ENCODE assay signal across 8 cellular contexts in the genomic region with DNA sequence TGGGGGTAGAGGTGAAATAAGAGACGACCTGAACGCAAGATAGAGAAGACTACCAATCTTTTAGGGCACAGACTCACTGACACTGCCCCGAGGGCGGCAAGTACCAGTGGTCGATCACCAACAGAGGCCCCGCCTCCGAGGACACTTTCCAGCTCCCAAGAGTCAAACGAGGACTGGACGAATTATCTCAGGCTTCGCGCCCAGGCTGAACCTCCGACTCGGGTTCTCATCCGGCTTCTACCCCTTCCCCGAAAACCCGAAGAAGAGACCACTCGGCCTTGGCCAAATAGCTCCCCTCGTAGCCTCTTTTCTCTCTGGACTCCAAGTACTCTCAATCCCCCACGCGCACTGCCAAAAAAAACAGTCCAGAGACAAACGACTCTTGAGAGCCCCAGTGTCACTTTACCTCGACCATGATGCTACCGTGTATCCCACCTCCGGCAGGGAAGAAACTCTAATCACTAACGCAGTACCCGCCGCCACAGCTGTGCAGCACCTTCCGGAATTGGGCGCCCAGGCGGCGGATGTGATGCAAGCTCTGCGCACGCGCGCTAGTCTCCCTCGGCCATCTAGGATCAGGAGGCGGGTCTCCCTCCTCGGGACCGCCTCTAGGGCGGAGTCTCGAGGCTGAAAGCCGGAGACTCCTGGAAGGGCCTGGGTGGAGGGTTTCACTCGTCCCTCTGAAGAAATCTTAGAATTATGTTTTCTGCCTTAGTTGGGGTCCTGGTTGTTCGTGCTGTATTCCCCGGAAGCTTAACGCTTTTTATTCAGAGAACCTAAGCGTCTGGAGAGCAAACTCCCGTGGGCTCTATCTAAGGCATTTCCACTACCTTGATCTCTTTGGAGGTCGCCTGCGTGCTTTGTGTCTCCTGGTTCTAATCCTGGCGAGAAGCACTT. TPM values are rescaled to one million over a fixed set of nuclear protein-coding genes. Genes with fewer than 3 reads are reported as not detected.
DNase-seq lines count a peak whose midpoint lies in the region; ATAC-seq and TF ChIP-seq lines count a peak whose summit lies in the region.

Gene PLRG1 (minus strand): TSS at position 507 of the 897 bp plus-strand sequence. CDS start 92 bp downstream, at position 415.

- peaks cover 13 to 20% of the 10 kb centered on the region in 2 donors for H3K36me3 Mint-ChIP-seq in activated naive CD4-positive, alpha-beta T cell treated with anti-CD3 and anti-CD28 coated beads, Interleukin-2, amount 50 U/mL, for 72 hours

- H3K36me3 ChIP-seq in suprapubic skin: peaks cover 21% of the 10 kb centered on the region

- peak within 1 kb of the TSS; percentile 58 for H3K27ac ChIP-seq in suprapubic skin

- no peak for TF ChIP-seq EP300 in suprapubic skin (IDR thresholded peaks at IDR 0.05)

- POLR2A ChIA-PET in GM10248 (lab: Yijun Ruan, JAX): interaction anchor here (0.7 to 1.1 kb wide), 2 partner anchors 77 to 88 kb away, joined by 3 read pairs; no protein-coding TSS in a partner anchor

- peak in 1 of 2 donors; percentile 71 for TF ChIP-seq POLR2A in suprapubic skin (IDR thresholded peaks at IDR 0.05)

- peak within 1 kb of the TSS; percentile 67 for H3K4me3 ChIP-seq in suprapubic skin

- H3K9me3 Mint-ChIP-seq in activated naive CD4-positive, alpha-beta T cell treated with anti-CD3 and anti-CD28 coated beads, Interleukin-2, amount 50 U/mL, for 72 hours: no peaks in the 10 kb centered on the region

- H3K27ac Mint-ChIP-seq in activated naive CD4-positive, alpha-beta T cell treated with anti-CD3 and anti-CD28 coated beads, Interleukin-2, amount 50 U/mL, for 72 hours: peak within 1 kb of the TSS; percentile 94 to 99

- H3K9me3 ChIP-seq in suprapubic skin: no peaks in the 10 kb centered on the region

- WGBS in suprapubic skin: under 1% methylated on average over 29 of the region's 51 CpGs

- H3K27me3 ChIP-seq in suprapubic skin: no peaks in the 10 kb centered on the region

- peak; percentile 97 for ATAC-seq in HG02610 (IDR thresholded peaks at IDR 0.05; ENCODE audit: unreplicated experiment)
- peak; percentile 99 for ATAC-seq in activated naive CD4-positive, alpha-beta T cell treated with anti-CD3 and anti-CD28 coated beads, Interleukin-2, amount 50 U/mL, for 72 hours

- CTCF ChIA-PET in GM10248 (lab: Yijun Ruan, JAX): interaction anchor here (0.8 to 20.2 kb wide), 14 partner anchors 9 to 219 kb away, joined by 3 to 550 read pairs (median 4); partner anchors contain the start of genes FGA, FGB and FGG

- DNase-seq in GM10248 (ENCODE audit: extremely low spot score): peak; percentile 93
- peak; percentile 94 for DNase-seq in NCI-H1092 treated with DMSO at 0.1 percent for 48 hours (lab: John Stamatoyannopoulos, UW)
- peak; percentile 79 for DNase-seq in SKM-1 (lab: John Stamatoyannopoulos, UW; ENCODE audit: unreplicated experiment)
- DNase-seq in activated naive CD4-positive, alpha-beta T cell treated with anti-CD3 and anti-CD28 coated beads, Interleukin-2, amount 50 U/mL, for 72 hours (ENCODE audit: low spot score in 2 of 2): peak; percentile 94 to 96
- peak; percentile 94 for DNase-seq in globus pallidus (ENCODE audit: low spot score)
- peak; percentile 59 to 97 (median 92) for DNase-seq in nucleus accumbens (lab: John Stamatoyannopoulos, UW)
- DNase-seq in suprapubic skin (ENCODE audit: low spot score in 2 of 2): peak; percentile 97

- H3K4me1 ChIP-seq in suprapubic skin: peaks cover 24% of the 10 kb centered on the region

- TF ChIP-seq CTCF in GM10248 (IDR thresholded peaks at IDR 0.05; ENCODE audit: control extremely low read depth, extremely low read depth, low read depth, missing control alignments): no peak
- TF ChIP-seq CTCF in suprapubic skin (IDR thresholded peaks at IDR 0.05): peak in 1 of 2 donors; percentile 33

RNA-seq across cellular contexts. Expression of gene PLRG1, which starts in this region (rescaled TPM):
- 10 to 100 TPM; 92.6 to 100.0 TPM for total RNA-seq in activated naive CD4-positive, alpha-beta T cell treated with anti-CD3 and anti-CD28 coated beads, Interleukin-2, amount 50 U/mL, for 72 hours
- total RNA-seq in suprapubic skin: 10 to 100 TPM; 36.0 to 59.5 (median 44.8) TPM

Comparison
In these comparisons a context has a peak if more than half of its experiments do, and no peak if none do; other contexts are left out.
1. Peak in every context shown above with its lines: DNase-seq, ATAC-seq, H3K4me3 ChIP-seq and H3K27ac ChIP-seq.